In genomic region chr19:3700242-3701032, GRCh38 we compare ENCODE assay signal across 1 cellular context.
TF ChIP-seq lines count a peak whose summit lies in the region.

TSS of gene PIP5K1C (minus strand) at chr19:3700468. CDS start at chr19:3700390, 78 bp downstream.

TF ChIP-seq in HepG2, 621 proteins besides CTCF, POLR2A, EP300 and RAD21 (continued from another document and continues in another):
- TF ChIP-seq THRA (CRISPR knock-in tag; IDR thresholded peaks at IDR 0.05; ENCODE audit: borderline replicate concordance) (no peak), DR1 (CRISPR knock-in tag; IDR thresholded peaks at IDR 0.05) (no peak), RARA (CRISPR knock-in tag; IDR thresholded peaks at IDR 0.05) (peak; percentile 75), ZNF512B (CRISPR knock-in tag; IDR thresholded peaks at IDR 0.05; ENCODE audit: borderline replicate concordance) (no peak), NR1H2 (CRISPR knock-in tag; IDR thresholded peaks at IDR 0.05; ENCODE audit: borderline replicate concordance, low read depth) (no peak), ATM (IDR thresholded peaks at IDR 0.05; ENCODE audit: borderline replicate concordance) (no peak), CENPT (CRISPR knock-in tag; IDR thresholded peaks at IDR 0.05; ENCODE audit: low read depth) (no peak), ZNF746 (CRISPR knock-in tag; IDR thresholded peaks at IDR 0.05) (no peak), TOE1 (CRISPR knock-in tag; IDR thresholded peaks at IDR 0.05) (no peak), TFDP1 (CRISPR knock-in tag; IDR thresholded peaks at IDR 0.05; ENCODE audit: borderline replicate concordance) (no peak), NCOA5 (CRISPR knock-in tag; IDR thresholded peaks at IDR 0.05) (no peak), AGO2 (optimal IDR thresholded peaks at IDR 0.05; ENCODE audit: low read depth, low read length) (no peak), ZMYM4 (CRISPR knock-in tag; IDR thresholded peaks at IDR 0.05) (no peak), ETV5 (CRISPR knock-in tag; IDR thresholded peaks at IDR 0.05; ENCODE audit: borderline replicate concordance) (no peak), ZNF710 (CRISPR knock-in tag; IDR thresholded peaks at IDR 0.05; ENCODE audit: borderline replicate concordance) (no peak), ZNF784 (CRISPR knock-in tag; IDR thresholded peaks at IDR 0.05; ENCODE audit: borderline replicate concordance) (no peak), ZNF318 (CRISPR knock-in tag; IDR thresholded peaks at IDR 0.05) (no peak), JDP2 (CRISPR knock-in tag; IDR thresholded peaks at IDR 0.05; ENCODE audit: borderline replicate concordance) (no peak), ZNF580 (CRISPR knock-in tag; IDR thresholded peaks at IDR 0.05; ENCODE audit: borderline replicate concordance, low read depth) (no peak), ZBTB44 (CRISPR knock-in tag; IDR thresholded peaks at IDR 0.05) (no peak), ZNF552 (CRISPR knock-in tag; IDR thresholded peaks at IDR 0.05; ENCODE audit: borderline replicate concordance) (no peak), NFYC (CRISPR knock-in tag; IDR thresholded peaks at IDR 0.05) (peak; percentile 63), RELA (CRISPR knock-in tag; IDR thresholded peaks at IDR 0.05) (no peak), ZNF451 (CRISPR knock-in tag; IDR thresholded peaks at IDR 0.05) (no peak), ZNF773 (CRISPR knock-in tag; IDR thresholded peaks at IDR 0.05; ENCODE audit: borderline replicate concordance) (no peak), TRAFD1 (CRISPR knock-in tag; IDR thresholded peaks at IDR 0.05; ENCODE audit: borderline replicate concordance) (no peak), STAT6 (CRISPR knock-in tag; IDR thresholded peaks at IDR 0.05; ENCODE audit: borderline replicate concordance) (no peak), RFXAP (CRISPR knock-in tag; IDR thresholded peaks at IDR 0.05; ENCODE audit: borderline replicate concordance) (no peak), TBL1XR1 (IDR thresholded peaks at IDR 0.05; ENCODE audit: borderline replicate concordance, low read length, partially characterized antibody) (no peak), MED13 (CRISPR knock-in tag; IDR thresholded peaks at IDR 0.05) (no peak)
